ENCODE assay signal across 2 cellular contexts in genomic region chr2:146820672-146821071, GRCh38.
TF ChIP-seq lines count a peak whose summit lies in the region.

No MANE protein-coding gene starts in this region.

TF ChIP-seq in IMR-90, 13 proteins besides CTCF, POLR2A, EP300 and RAD21:
- TF ChIP-seq RFX5 (IDR thresholded peaks at IDR 0.05; ENCODE audit: low read depth, low read length) (no peak), USF2 (IDR thresholded peaks at IDR 0.05; ENCODE audit: low read depth, low read length) (no peak), CHD1 (IDR thresholded peaks at IDR 0.05; ENCODE audit: low read depth, low read length) (no peak), RCOR1 (IDR thresholded peaks at IDR 0.05; ENCODE audit: insufficient replicate concordance, low read length) (no peak), NFE2L2 (IDR thresholded peaks at IDR 0.05; ENCODE audit: low read depth, low read length) (no peak), MAZ (IDR thresholded peaks at IDR 0.05; ENCODE audit: borderline replicate concordance, low read depth, low read length) (no peak), CEBPB (IDR thresholded peaks at IDR 0.05; ENCODE audit: low read depth, low read length) (no peak), FOS (IDR thresholded peaks at IDR 0.05; ENCODE audit: low read depth, low read length) (no peak), BHLHE40 (IDR thresholded peaks at IDR 0.05; ENCODE audit: low read depth, low read length) (no peak), MAFK (IDR thresholded peaks at IDR 0.05; ENCODE audit: low read depth, low read length) (no peak), SMC3 (IDR thresholded peaks at IDR 0.05; ENCODE audit: low read depth, low read length) (no peak), MXI1 (IDR thresholded peaks at IDR 0.05; ENCODE audit: borderline replicate concordance, low read depth, low read length) (no peak), ELK1 (IDR thresholded peaks at IDR 0.05; ENCODE audit: borderline replicate concordance, low read depth, low read length) (no peak)

TF ChIP-seq in GM12878, 131 proteins besides CTCF, POLR2A, EP300 and RAD21:
- TF ChIP-seq NBN (IDR thresholded peaks at IDR 0.05) = no peak
- TF ChIP-seq WRNIP1 (IDR thresholded peaks at IDR 0.05; ENCODE audit: borderline replicate concordance, low read depth, low read length) = no peak
- TF ChIP-seq ZNF217 (IDR thresholded peaks at IDR 0.05) = no peak
